Comparison of ENCODE assay signal across 17 cellular contexts in the genomic region with DNA sequence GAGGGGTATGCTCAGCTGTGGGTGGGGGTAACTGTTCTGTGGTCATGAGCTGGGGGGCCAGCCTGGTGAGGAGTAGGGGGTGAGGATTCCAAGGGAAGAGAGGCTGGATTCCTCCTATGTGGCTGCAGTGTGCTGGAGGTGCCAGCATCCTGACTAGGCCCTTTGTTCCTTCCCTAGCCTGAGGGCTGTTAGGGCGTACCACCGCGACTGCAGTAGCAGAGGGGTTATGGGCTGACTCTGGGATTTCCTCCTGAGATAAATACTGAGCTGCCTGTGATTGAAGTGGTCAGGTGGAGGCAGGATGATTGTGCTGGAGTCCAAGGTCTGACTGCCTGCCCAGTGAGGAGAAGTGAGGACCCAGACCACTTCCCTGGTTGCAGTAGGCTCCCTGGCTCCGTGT.
DNase-seq lines count a peak whose midpoint lies in the region; ATAC-seq, FAIRE-seq and TF ChIP-seq lines count a peak whose summit lies in the region.
"Had no signal": no experiment of that assay in that cellular context is flagged by ENCODE, and none has a peak within 500 bp of the region (broad histone marks: within the 10 kb centered on the region; RNA-seq: fewer than 3 reads in every experiment).

No MANE protein-coding gene starts in this region.

- no peak for FAIRE-seq in kidney (lab: Jason Lieb, UNC)
- FAIRE-seq: G401.6, GM12892, GM19239, H54, HTR-8/SVneo had no signal

- no peaks in the 10 kb centered on the region for H3K4me1 Mint-ChIP-seq in stimulated activated memory B cell treated with anti-CD40 and anti-IgM and Interleukin-4, amounts not matched to agents 10 μg/mL and 1 μg/mL and 100 μg/mL, for 72 hours
- H3K4me1 Mint-ChIP-seq: CD4-positive, CD25-positive, alpha-beta regulatory T cell had no signal

- ATAC-seq in stimulated activated memory B cell treated with anti-CD40 and anti-IgM and Interleukin-4, amounts not matched to agents 10 μg/mL and 1 μg/mL and 100 μg/mL, for 72 hours, result peak; percentile 48
- ATAC-seq: HCT116 had no signal

- peaks cover 5 to 11% of the 10 kb centered on the region in 2 donors for H3K9me3 ChIP-seq in kidney (ENCODE audit: control insufficient read depth in 1 of 2, low read length in 2 of 2)

- intact Hi-C loops in kidney (cut with DNase I), result no loop called here

- in situ Hi-C loops in SK-MEL-5 (cut with HindIII; ENCODE audit: low pct_unique_long_range_greater_than_20kb, low sequenced_read_pairs), result no loop called here

- peaks cover 23% of the 10 kb centered on the region for H3K9me3 Mint-ChIP-seq in stimulated activated memory B cell treated with anti-CD40 and anti-IgM and Interleukin-4, amounts not matched to agents 10 μg/mL and 1 μg/mL and 100 μg/mL, for 72 hours

- no peak overlapping the region for H3K27ac Mint-ChIP-seq in stimulated activated memory B cell treated with anti-CD40 and anti-IgM and Interleukin-4, amounts not matched to agents 10 μg/mL and 1 μg/mL and 100 μg/mL, for 72 hours

- TF ChIP-seq CTCF in kidney (IDR thresholded peaks at IDR 0.05; ENCODE audit: borderline replicate concordance, extremely low read depth, insufficient read depth), result no peak

- H3K36me3 ChIP-seq in kidney (ENCODE audit: control insufficient read depth in 1 of 2, insufficient read depth in 2 of 2, low read length in 2 of 2), result no peaks in the 10 kb centered on the region
- H3K36me3 ChIP-seq: BLaER1 treated with 17β-estradiol and CSF1 and Interleukin-3, amounts not matched to agents 10 nM and 100 nM had no signal

- H3K4me1 ChIP-seq in kidney (ENCODE audit: control insufficient read depth in 1 of 2, insufficient read depth in 1 of 2, low read depth in 1 of 2, low read length in 2 of 2), result no peaks in the 10 kb centered on the region

- no peak overlapping the region for H3K4me3 Mint-ChIP-seq in stimulated activated memory B cell treated with anti-CD40 and anti-IgM and Interleukin-4, amounts not matched to agents 10 μg/mL and 1 μg/mL and 100 μg/mL, for 72 hours
- H3K4me3 Mint-ChIP-seq: CD4-positive, CD25-positive, alpha-beta regulatory T cell had no signal

- H3K36me3 Mint-ChIP-seq in stimulated activated memory B cell treated with anti-CD40 and anti-IgM and Interleukin-4, amounts not matched to agents 10 μg/mL and 1 μg/mL and 100 μg/mL, for 72 hours, result no peaks in the 10 kb centered on the region
- H3K36me3 Mint-ChIP-seq: CD4-positive, CD25-positive, alpha-beta regulatory T cell had no signal

- no peak overlapping the region for H3K9ac ChIP-seq in kidney (ENCODE audit: low read length in 2 of 2)
- H3K9ac ChIP-seq: BLaER1 treated with 17β-estradiol and CSF1 and Interleukin-3, amounts not matched to agents 10 nM and 100 nM had no signal

- H3K27me3 Mint-ChIP-seq in stimulated activated memory B cell treated with anti-CD40 and anti-IgM and Interleukin-4, amounts not matched to agents 10 μg/mL and 1 μg/mL and 100 μg/mL, for 72 hours, result peaks cover 9% of the 10 kb centered on the region

- no peak overlapping the region for H3K27ac ChIP-seq in kidney (ENCODE audit: low read depth in 2 of 2, low read length in 2 of 2)
- H3K27ac ChIP-seq: BLaER1 treated with 17β-estradiol and CSF1 and Interleukin-3, amounts not matched to agents 10 nM and 100 nM had no signal

- H3K4me3 ChIP-seq in kidney (ENCODE audit: low read length in 2 of 2), result no peak overlapping the region
- H3K4me3 ChIP-seq: BLaER1 treated with 17β-estradiol and CSF1 and Interleukin-3, amounts not matched to agents 10 nM and 100 nM had no signal

- peak; percentile 48 for DNase-seq in ELF-1 (ENCODE audit: low read depth, low spot score)
- DNase-seq in SK-MEL-5 (ENCODE audit: low read depth, low spot score), result peak; percentile 28
- peak; percentile 26 for DNase-seq in kidney
- no peak for DNase-seq in NK-92 treated with Interleukin-12 subunit alpha and Interleukin-12 subunit beta, amount 100 ng/mL, for 24 hours (lab: John Stamatoyannopoulos, UW)
- DNase-seq in NCI-H2196 (lab: John Stamatoyannopoulos, UW; ENCODE audit: unreplicated experiment), result no peak
- DNase-seq in NCI-H1694 (lab: John Stamatoyannopoulos, UW), result no peak
- DNase-seq: ACHN; CD4-positive, CD25-positive, alpha-beta regulatory T cell; DMS79 had no signal

Comparison
In these comparisons a context has a peak if more than half of its experiments do, and no peak if none do; other contexts are left out.
1. DNase-seq: peak in ELF-1 (single experiment), SK-MEL-5 (single experiment) and kidney (single experiment); none in NK-92 treated with Interleukin-12 subunit alpha and Interleukin-12 subunit beta, amount 100 ng/mL, for 24 hours (single experiment), NCI-H2196 (single experiment) and NCI-H1694 (single experiment).